In the genomic region with DNA sequence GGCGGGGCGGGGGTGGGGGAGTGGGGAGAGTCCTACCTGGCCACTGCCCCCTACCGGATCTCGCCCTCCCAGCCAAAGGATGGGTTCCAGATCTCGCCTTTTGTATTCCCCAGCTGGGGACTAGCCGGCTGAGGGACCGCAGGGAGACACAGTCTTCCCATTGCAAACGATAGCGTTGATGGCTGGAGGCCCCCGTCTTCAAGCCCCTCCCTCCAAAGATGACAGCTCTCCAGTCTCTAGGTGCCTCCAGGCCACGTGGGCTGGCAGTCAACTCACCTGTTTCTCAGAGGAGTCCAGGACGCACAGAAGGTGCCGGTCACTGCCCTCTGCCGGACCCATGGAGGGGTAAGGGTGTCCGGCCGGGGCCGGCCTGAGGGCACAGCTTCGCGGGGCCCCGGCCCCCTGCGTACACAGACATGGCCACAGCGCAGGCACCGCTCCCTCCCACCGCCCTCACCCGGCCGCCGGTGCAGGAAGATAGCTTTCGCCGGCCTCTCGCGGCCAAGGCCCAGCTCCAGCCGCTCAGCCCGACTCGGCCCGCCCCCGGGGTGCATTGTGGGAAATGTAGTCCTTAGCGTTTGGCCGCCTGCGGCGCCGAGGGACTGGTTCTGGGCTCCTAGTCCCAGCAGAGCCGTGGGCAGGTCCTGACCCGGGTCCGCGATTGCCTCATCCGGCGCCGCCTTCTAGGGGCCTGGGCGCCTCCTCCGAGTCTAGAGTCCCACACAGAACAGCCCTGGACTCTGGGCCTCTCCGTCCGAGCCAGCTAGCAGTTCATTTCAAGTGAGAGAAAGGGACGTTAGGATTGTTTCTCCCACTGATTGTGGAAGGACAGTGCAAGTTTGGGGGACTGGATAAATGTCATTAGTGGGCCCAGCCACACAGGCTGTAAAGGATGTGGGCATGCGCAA, we compare ENCODE assay signal across 8 cellular contexts. TPM values are rescaled to one million over a fixed set of nuclear protein-coding genes. Genes with fewer than 3 reads are reported as not detected.
DNase-seq lines count a peak whose midpoint lies in the region; FAIRE-seq and TF ChIP-seq lines count a peak whose summit lies in the region.

A gene with protein sequence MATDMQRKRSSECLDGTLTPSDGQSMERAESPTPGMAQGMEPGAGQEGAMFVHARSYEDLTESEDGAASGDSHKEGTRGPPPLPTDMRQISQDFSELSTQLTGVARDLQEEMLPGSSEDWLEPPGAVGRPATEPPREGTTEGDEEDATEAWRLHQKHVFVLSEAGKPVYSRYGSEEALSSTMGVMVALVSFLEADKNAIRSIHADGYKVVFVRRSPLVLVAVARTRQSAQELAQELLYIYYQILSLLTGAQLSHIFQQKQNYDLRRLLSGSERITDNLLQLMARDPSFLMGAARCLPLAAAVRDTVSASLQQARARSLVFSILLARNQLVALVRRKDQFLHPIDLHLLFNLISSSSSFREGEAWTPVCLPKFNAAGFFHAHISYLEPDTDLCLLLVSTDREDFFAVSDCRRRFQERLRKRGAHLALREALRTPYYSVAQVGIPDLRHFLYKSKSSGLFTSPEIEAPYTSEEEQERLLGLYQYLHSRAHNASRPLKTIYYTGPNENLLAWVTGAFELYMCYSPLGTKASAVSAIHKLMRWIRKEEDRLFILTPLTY (minus strand): TSS at position 479 of the 908 bp plus-strand sequence. CDS start 16,465 bp downstream, outside the sequence.

- no peaks in the 10 kb centered on the region for H3K27me3 ChIP-seq in H7 (ENCODE audit: control insufficient read depth, insufficient read depth, low read length)
- H3K27me3 ChIP-seq in Loucy (ENCODE audit: insufficient read depth, low read length, poor library complexity, severe bottlenecking): no peaks in the 10 kb centered on the region
- no peaks in the 10 kb centered on the region for H3K27me3 ChIP-seq in neutrophil

- peaks cover 5% of the 10 kb centered on the region; the same call in 1 of the 2 replicates for H3K79me2 ChIP-seq in Loucy (ENCODE audit: insufficient read depth, low read length)

- TF ChIP-seq CTCF in Loucy (conservative IDR thresholded peaks at IDR 0.05; ENCODE audit: low read length) (peak; percentile 50), neutrophil (IDR thresholded peaks at IDR 0.05) (peak; percentile 70)

- H3K4me3 ChIP-seq in H7 (ENCODE audit: insufficient read depth, low read depth, low read length) (peak within 1 kb of the TSS; percentile 79), Loucy (ENCODE audit: low read length, poor library complexity, severe bottlenecking) (peak within 1 kb of the TSS; percentile 79), neutrophil (ENCODE audit: low read depth in 1 of 2, low read length in 1 of 2) (peak within 1 kb of the TSS; percentile 87 to 95)

- H3K9me2 ChIP-seq in Loucy (replicated peaks; ENCODE audit: low read depth, low read length): no peaks in the 10 kb centered on the region

- H3K27ac ChIP-seq in neutrophil: peak within 1 kb of the TSS; percentile 91

- no peaks in the 10 kb centered on the region for H4K20me1 ChIP-seq in Loucy (ENCODE audit: insufficient read depth, low read length, poor library complexity, severe bottlenecking)

- H3K36me3 ChIP-seq in H7 (replicated peaks; ENCODE audit: control insufficient read depth, insufficient read depth, low read length) (no peaks in the 10 kb centered on the region), Loucy (ENCODE audit: insufficient read depth, low read length) (no peaks in the 10 kb centered on the region), neutrophil (no peaks in the 10 kb centered on the region)

- H2AFZ ChIP-seq in Loucy (ENCODE audit: low read length): peak within 1 kb of the TSS; percentile 97

- FAIRE-seq in frontal cortex (lab: Jason Lieb, UNC): no peak

- H3K9me3 ChIP-seq in Loucy (ENCODE audit: insufficient read depth, low read depth, low read length): no peaks in the 10 kb centered on the region
- H3K9me3 ChIP-seq in neutrophil: no peaks in the 10 kb centered on the region

- H3K4me2 ChIP-seq in Loucy (ENCODE audit: low read depth, low read length, poor library complexity, severe bottlenecking): peak within 1 kb of the TSS; percentile 82

- H3K4me1 ChIP-seq in Loucy (ENCODE audit: insufficient read depth, low read length, poor library complexity, severe bottlenecking): peaks cover 27% of the 10 kb centered on the region
- peaks cover 51 to 52% of the 10 kb centered on the region in 2 experiments for H3K4me1 ChIP-seq in neutrophil (ENCODE audit: control insufficient read depth in 1 of 2, insufficient read depth in 1 of 2, low read depth in 1 of 2, low read length in 1 of 2)

- H3F3A ChIP-seq in Loucy (ENCODE audit: low read depth): no peaks in the 10 kb centered on the region; the same call in 1 of the 2 replicates

- H3K9ac ChIP-seq in Loucy (ENCODE audit: low read depth, low read length, poor library complexity, severe bottlenecking): peak within 1 kb of the TSS; percentile 68

- DNase-seq in GM03348 (ENCODE audit: low spot score) (peak; percentile 97), H7 (peak; percentile 95), SK-MEL-5 (ENCODE audit: low read depth, low spot score) (peak; percentile 94), frontal cortex (ENCODE audit: low spot score in 2 of 2) (peak; percentile 76 to 81), superior temporal gyrus (ENCODE audit: extremely low spot score) (peak; percentile 94)
- DNase-seq in activated naive CD4-positive, alpha-beta T cell treated with Interleukin-2 at 50 U/mL for 16 hours: peak; percentile 90

- in situ Hi-C loops in SK-MEL-5 (cut with HindIII; ENCODE audit: low pct_unique_long_range_greater_than_20kb, low sequenced_read_pairs): no loop called here

RNA-seq across cellular contexts. Expression of the gene that starts here (rescaled TPM):
- total RNA-seq in H7 (2014; rRNA removed; shearing (Covaris generic)): 10.2 and 15.9 TPM in 2 replicates
- total RNA-seq in SK-MEL-5 (2014; rRNA removed; shearing (Covaris generic)): 8.0 and 9.4 TPM in 2 replicates
- 18.0 and 18.9 TPM in 2 replicates for polyA plus RNA-seq in SK-MEL-5 (2015; cell fraction: cytosol; rRNA removed)
- polyA plus RNA-seq in SK-MEL-5 (2015; cell fraction: nucleus; rRNA removed): 12.1 and 16.6 TPM in 2 replicates
- total RNA-seq in frontal cortex: 14.7 TPM

Comparison
In these comparisons a context has a peak if more than half of its experiments do, and no peak if none do; other contexts are left out.
1. Peak in every context shown above with its lines: DNase-seq, H3K4me3 ChIP-seq and H3K27ac ChIP-seq.